30 cellular contexts compared by ENCODE assay signal in genomic region chr10:132948351-132948750, GRCh38. TPM values are rescaled to one million over a fixed set of nuclear protein-coding genes. Genes with fewer than 3 reads are reported as not detected.
"Had no signal": no experiment of that assay in that cellular context is flagged by ENCODE, and none has a peak within 500 bp of the region (broad histone marks: within the 10 kb centered on the region; RNA-seq: fewer than 3 reads in every experiment).

No MANE protein-coding gene starts in this region.

- H3K4me3 ChIP-seq: colonic mucosa, esophagus squamous epithelium, gastroesophageal sphincter had no signal

- H3K9me3 ChIP-seq: colonic mucosa, esophagus squamous epithelium, gastroesophageal sphincter had no signal

- H3K27me3 ChIP-seq: brain microvascular endothelial cell, colonic mucosa had no signal

- H3K4me1 ChIP-seq: colonic mucosa, esophagus squamous epithelium, gastroesophageal sphincter had no signal

- H3K36me3 ChIP-seq: brain microvascular endothelial cell, colonic mucosa, esophagus squamous epithelium, gastroesophageal sphincter, WERI-Rb-1 had no signal

- H3K27ac ChIP-seq: brain microvascular endothelial cell, colonic mucosa, epithelial cell of prostate, esophagus squamous epithelium, gastroesophageal sphincter, WERI-Rb-1 had no signal

- ATAC-seq: activated CD8-positive, alpha-beta T cell treated with anti-CD3 and anti-CD28 coated beads for 36 hours; activated T-cell treated with anti-CD3 and anti-CD28 coated beads, Interleukin-2, amount 50 U/mL, for 4 hours; activated T-helper 17 cell treated with anti-CD3 and anti-CD28 coated beads, Interleukin-2, amount 50 U/mL, for 72 hours; gastroesophageal sphincter; T-helper 17 cell had no signal

- DNase-seq: activated B cell treated with CpG ODN at 0.5 μM for 24 hours; activated CD4-positive, alpha-beta T cell treated with anti-CD3 and anti-CD28 coated beads for 48 hours; activated CD4-positive, alpha-beta T cell treated with anti-CD3 and anti-CD28 coated beads, Interleukin-2, amount 50 U/mL, for 1 hour; activated CD4-positive, alpha-beta T cell treated with anti-CD3 and anti-CD28 coated beads, Interleukin-2, amount 50 U/mL, for 48 hours; activated CD8-positive, alpha-beta memory T cell treated with anti-CD3 and anti-CD28 coated beads for 24 hours; activated CD8-positive, alpha-beta T cell treated with anti-CD3 and anti-CD28 coated beads for 36 hours; activated effector memory CD4-positive, alpha-beta T cell treated with Interleukin-2 at 50 U/mL for 16 hours; activated gamma-delta T cell treated with Interleukin-2 at 50 U/mL for 16 hours; activated naive CD4-positive, alpha-beta T cell treated with anti-CD3 and anti-CD28 coated beads, Interleukin-2, amount 50 U/mL, for 16 hours; activated naive CD4-positive, alpha-beta T cell treated with Interleukin-2 at 50 U/mL for 16 hours; activated T-cell treated with anti-CD3 and anti-CD28 coated beads, Interleukin-2, amount 50 U/mL, for 4 hours; amniotic stem cell; anterior cingulate cortex; brain microvascular endothelial cell; central memory CD4-positive, alpha-beta T cell; cerebellar nuclear complex; colonic mucosa; effector CD8-positive, alpha-beta T cell; esophagus squamous epithelium; foreskin melanocyte; T-helper 1 cell; T-helper 17 cell; T1000; WERI-Rb-1 had no signal

- FAIRE-seq: astrocyte, endometrium, endothelial cell of umbilical vein had no signal

RNA-seq across cellular contexts. Expression of gene CFAP46, which starts 6.0 kb away (rescaled TPM):
- total RNA-seq: activated T-helper 17 cell treated with anti-CD3 and anti-CD28 coated beads, Interleukin-2, amount 50 U/mL, for 72 hours; T-helper 17 cell had no signal
